ENCODE assay signal across 10 cellular contexts in genomic region chr19:44723299-44723951, GRCh38. TPM values are rescaled to one million over a fixed set of nuclear protein-coding genes. Genes with fewer than 3 reads are reported as not detected.
DNase-seq lines count a peak whose midpoint lies in the region; ATAC-seq, FAIRE-seq and TF ChIP-seq lines count a peak whose summit lies in the region.
"Had no signal": no experiment of that assay in that cellular context is flagged by ENCODE, and none has a peak within 500 bp of the region (broad histone marks: within the 10 kb centered on the region; RNA-seq: fewer than 3 reads in every experiment).

No MANE protein-coding gene starts in this region.

- H3K4me3 ChIP-seq in HL-60 (replicated peaks; ENCODE audit: insufficient read depth, low read length) (no peak overlapping the region), H1 (ENCODE audit: extremely low read depth in 1 of 4, insufficient read depth in 2 of 4, low read depth in 3 of 4, low read length in 4 of 4) (no peak overlapping the region), small intestine (ENCODE audit: low read depth in 1 of 2, low read length in 2 of 2) (peak overlapping the region in 1 of 2 donors; percentile 1), OCI-LY7 (ENCODE audit: low read depth, low read length, poor library complexity, severe bottlenecking) (no peak overlapping the region)

- H3K9me3 Mint-ChIP-seq in activated CD4-positive, alpha-beta T cell treated with anti-CD3 and anti-CD28 coated beads, Interleukin-2, amount 10 ng/mL, durations not matched to agents 24 days and 14 days = no peaks in the 10 kb centered on the region
- H3K9me3 Mint-ChIP-seq in activated CD4-positive, alpha-beta T cell treated with anti-CD3 and anti-CD28 coated beads, Interleukin-2, amount 10 ng/mL, durations not matched to agents 7 days and 5 days = no peaks in the 10 kb centered on the region
- no peaks in the 10 kb centered on the region for H3K9me3 Mint-ChIP-seq in stimulated activated memory B cell treated with anti-CD40 and anti-IgM and Interleukin-4, amounts not matched to agents 10 μg/mL and 1 μg/mL and 100 μg/mL, for 72 hours

- no peak overlapping the region for H3K56ac ChIP-seq in H1 (replicated peaks; ENCODE audit: insufficient read length, low read depth, low read length)

- no peak overlapping the region for H4K8ac ChIP-seq in H1 (ENCODE audit: extremely low read depth, insufficient read depth, low read length)

- H3K27me3 Mint-ChIP-seq in activated CD4-positive, alpha-beta T cell treated with anti-CD3 and anti-CD28 coated beads, Interleukin-2, amount 10 ng/mL, durations not matched to agents 24 days and 14 days = no peaks in the 10 kb centered on the region
- H3K27me3 Mint-ChIP-seq in activated CD4-positive, alpha-beta T cell treated with anti-CD3 and anti-CD28 coated beads, Interleukin-2, amount 10 ng/mL, durations not matched to agents 7 days and 5 days = no peaks in the 10 kb centered on the region
- H3K27me3 Mint-ChIP-seq in stimulated activated memory B cell treated with anti-CD40 and anti-IgM and Interleukin-4, amounts not matched to agents 10 μg/mL and 1 μg/mL and 100 μg/mL, for 72 hours = peaks cover 20% of the 10 kb centered on the region

- no peak for TF ChIP-seq POLR2A in H1 (IDR thresholded peaks at IDR 0.05; ENCODE audit: control extremely low read depth in 1 of 2, low read depth in 2 of 2, low read length in 2 of 2)

- H3K4me2 ChIP-seq in H1 (ENCODE audit: insufficient read depth in 1 of 2, low read depth in 2 of 2, low read length in 2 of 2) (no peak overlapping the region), OCI-LY7 (ENCODE audit: low read length) (no peak overlapping the region)

- DNase-seq in activated CD4-positive, alpha-beta T cell treated with anti-CD3 and anti-CD28 coated beads, Interleukin-2, amount 10 ng/mL, durations not matched to agents 24 days and 14 days = no peak
- no peak for DNase-seq in activated CD4-positive, alpha-beta T cell treated with anti-CD3 and anti-CD28 coated beads, Interleukin-2, amount 10 ng/mL, durations not matched to agents 7 days and 5 days
- DNase-seq in HL-60 (ENCODE audit: low read depth in 1 of 2, low spot score in 1 of 2) = peak in 1 of 2 experiments; percentile 78
- no peak for DNase-seq in H1 (ENCODE audit: low read depth in 1 of 2, low spot score in 2 of 2)
- DNase-seq in 8988T = no peak
- no peak for DNase-seq in small intestine
- DNase-seq in OCI-LY7 (ENCODE audit: low spot score) = no peak

- no peak overlapping the region for H3K18ac ChIP-seq in H1 (ENCODE audit: extremely low read depth, low read length)

- H3K9me2 ChIP-seq in OCI-LY7 (ENCODE audit: insufficient read depth, low read length) = no peaks in the 10 kb centered on the region

- H3K4me1 ChIP-seq in H1 (replicated peaks in 1 of 4; ENCODE audit: control insufficient read depth in 3 of 4, insufficient read depth in 4 of 4, low read length in 3 of 4) (peaks cover 0 to 9% (median 5%) of the 10 kb centered on the region in 4 experiments; a peak in 6 of 7 replicates), small intestine (ENCODE audit: control insufficient read depth in 2 of 2, insufficient read depth in 1 of 2, low read depth in 1 of 2, low read length in 1 of 2) (peaks cover 2 to 3% of the 10 kb centered on the region in 2 donors), OCI-LY7 (ENCODE audit: insufficient read depth, low read length, poor library complexity, severe bottlenecking) (peaks cover 53% of the 10 kb centered on the region)

- intact Hi-C loops in activated CD4-positive, alpha-beta T cell treated with anti-CD3 and anti-CD28 coated beads, Interleukin-2, amount 10 ng/mL, durations not matched to agents 24 days and 14 days (cut with micrococcal nuclease) = loop anchor here (1.0 to 2.0 kb wide), 2 partner anchors 29 to 31 kb away; no protein-coding TSS in a partner anchor
- intact Hi-C loops in OCI-LY7 (cut with micrococcal nuclease; ENCODE audit: unreplicated experiment) = no loop called here

- H4K20me1 ChIP-seq in H1 (replicated peaks in 1 of 2; ENCODE audit: control insufficient read depth in 1 of 2, insufficient read depth in 2 of 2, low read length in 2 of 2) (no peaks in the 10 kb centered on the region), OCI-LY7 (ENCODE audit: insufficient read depth, low read length) (no peaks in the 10 kb centered on the region)

- H4K91ac ChIP-seq in H1 (replicated peaks; ENCODE audit: insufficient read length, low read length) = no peak overlapping the region

- no peak overlapping the region for H3K9ac ChIP-seq in H1 (replicated peaks in 1 of 4; ENCODE audit: extremely low read depth in 1 of 4, low read depth in 3 of 4, low read length in 3 of 4)

- H3K4me3 Mint-ChIP-seq in activated CD4-positive, alpha-beta T cell treated with anti-CD3 and anti-CD28 coated beads, Interleukin-2, amount 10 ng/mL, durations not matched to agents 24 days and 14 days = peak overlapping the region; percentile 40
- no peak overlapping the region for H3K4me3 Mint-ChIP-seq in activated CD4-positive, alpha-beta T cell treated with anti-CD3 and anti-CD28 coated beads, Interleukin-2, amount 10 ng/mL, durations not matched to agents 7 days and 5 days
- no peak overlapping the region for H3K4me3 Mint-ChIP-seq in stimulated activated memory B cell treated with anti-CD40 and anti-IgM and Interleukin-4, amounts not matched to agents 10 μg/mL and 1 μg/mL and 100 μg/mL, for 72 hours

- H3K9me3 ChIP-seq in H1 (ENCODE audit: insufficient read depth in 2 of 2, low read depth in 1 of 2, low read length in 1 of 2) = no peaks in the 10 kb centered on the region
- no peaks in the 10 kb centered on the region for H3K9me3 ChIP-seq in small intestine (ENCODE audit: control insufficient read depth, low read depth)
- H3K9me3 ChIP-seq in OCI-LY7 (ENCODE audit: low read length) = no peaks in the 10 kb centered on the region

- H2BK12ac ChIP-seq in H1 (ENCODE audit: low read depth, low read length) = no peak overlapping the region

- peak overlapping the region; percentile 20 for H3K27ac Mint-ChIP-seq in activated CD4-positive, alpha-beta T cell treated with anti-CD3 and anti-CD28 coated beads, Interleukin-2, amount 10 ng/mL, durations not matched to agents 24 days and 14 days
- H3K27ac Mint-ChIP-seq in activated CD4-positive, alpha-beta T cell treated with anti-CD3 and anti-CD28 coated beads, Interleukin-2, amount 10 ng/mL, durations not matched to agents 7 days and 5 days = no peak overlapping the region
- no peak overlapping the region for H3K27ac Mint-ChIP-seq in stimulated activated memory B cell treated with anti-CD40 and anti-IgM and Interleukin-4, amounts not matched to agents 10 μg/mL and 1 μg/mL and 100 μg/mL, for 72 hours

- TF ChIP-seq RAD21 in H1 (IDR thresholded peaks at IDR 0.05 in 1 of 2, conservative IDR thresholded peaks at IDR 0.05 in 1 of 2; ENCODE audit: low read depth in 2 of 2, low read length in 2 of 2) = no peak

- no TSS peak for BruUV-seq in OCI-LY7 (replicated peaks; lab: Mats Ljungman, UMichigan)

- no peak overlapping the region for H3K23ac ChIP-seq in H1 (ENCODE audit: insufficient read length)

- POLR2A ChIA-PET in activated CD4-positive, alpha-beta T cell treated with anti-CD3 and anti-CD28 coated beads, Interleukin-2, amount 10 ng/mL, durations not matched to agents 7 days and 5 days (lab: Charles Lee) = interaction anchor here (1.1 to 1.5 kb wide), 2 partner anchors 30 to 48 kb away, joined by 3 to 7 read pairs; no protein-coding TSS in a partner anchor
- POLR2A ChIA-PET in H1 (lab: Charles Lee; ENCODE audit: partially characterized antibody) (interaction anchor here (0.6 to 2.2 kb wide), 11 partner anchors 7 to 125 kb away, joined by 3 to 8 read pairs (median 4); partner anchors contain the start of gene NECTIN2), OCI-LY7 (lab: Charles Lee) (interaction anchor here (0.6 to 1.5 kb wide), 2 partner anchors 12 to 47 kb away, joined by 5 to 7 read pairs; no protein-coding TSS in a partner anchor)

- no peak overlapping the region for H2BK5ac ChIP-seq in H1 (ENCODE audit: low read depth, low read length)

- H3K27ac ChIP-seq in HL-60 (replicated peaks) (peak overlapping the region; percentile 25), H1 (ENCODE audit: low read depth, low read length) (no peak overlapping the region), small intestine (ENCODE audit: low read depth in 1 of 2, low read length in 1 of 2) (peak overlapping the region in 1 of 2 donors; percentile 45), OCI-LY7 (ENCODE audit: low read depth, low read length, poor library complexity, severe bottlenecking) (no peak overlapping the region)

- no peak for FAIRE-seq in H1 (lab: Jason Lieb, UNC)
- FAIRE-seq in small intestine (lab: Jason Lieb, UNC) = no peak

- peak overlapping the region; percentile 94; the same call in 1 of the 2 replicates for H2BK15ac ChIP-seq in H1 (ENCODE audit: low read length)

- no peak for TF ChIP-seq EP300 in H1 (IDR thresholded peaks at IDR 0.05; ENCODE audit: borderline replicate concordance in 1 of 2, low read depth in 2 of 2, low read length in 2 of 2)

- H3K27me3 ChIP-seq in HL-60 (ENCODE audit: insufficient read depth, poor library complexity, severe bottlenecking) (no peaks in the 10 kb centered on the region), H1 (replicated peaks in 1 of 4; ENCODE audit: control insufficient read depth in 3 of 4, extremely low read depth in 1 of 4, insufficient read depth in 3 of 4, low read length in 3 of 4) (no peaks in the 10 kb centered on the region; a peak in 1 of 7 replicates), small intestine (ENCODE audit: control insufficient read depth in 2 of 2, insufficient read depth in 2 of 2, low read length in 2 of 2) (no peaks in the 10 kb centered on the region)

- 85% methylated on average over 10 of the region's 10 CpGs; no CpG with 5 or more reads in 1 of the 2 experiments for WGBS in H1 (ENCODE audit: extremely low coverage in 1 of 2, insufficient coverage in 1 of 2, insufficient read length in 1 of 2, insufficient replicate concordance in 2 of 2, low coverage in 1 of 2, low lambda C conversion rate in 2 of 2, missing lambda C conversion rate in 1 of 2), 2 experiments
- WGBS in small intestine, 3 donors = 62 to 66% (median 64%) methylated on average over 10 of the region's 10 CpGs

- H2BK120ac ChIP-seq in H1 (replicated peaks; ENCODE audit: low read depth, low read length) = no peak overlapping the region

- H2BK20ac ChIP-seq in H1 (ENCODE audit: low read length) = no peak overlapping the region; the same call in 1 of the 2 replicates

- no peaks in the 10 kb centered on the region for H3K36me3 Mint-ChIP-seq in activated CD4-positive, alpha-beta T cell treated with anti-CD3 and anti-CD28 coated beads, Interleukin-2, amount 10 ng/mL, durations not matched to agents 24 days and 14 days (ENCODE audit: low read depth)
- no peaks in the 10 kb centered on the region for H3K36me3 Mint-ChIP-seq in activated CD4-positive, alpha-beta T cell treated with anti-CD3 and anti-CD28 coated beads, Interleukin-2, amount 10 ng/mL, durations not matched to agents 7 days and 5 days (ENCODE audit: low read depth)
- H3K36me3 Mint-ChIP-seq in stimulated activated memory B cell treated with anti-CD40 and anti-IgM and Interleukin-4, amounts not matched to agents 10 μg/mL and 1 μg/mL and 100 μg/mL, for 72 hours = no peaks in the 10 kb centered on the region

- H3K36me3 ChIP-seq in H1 (ENCODE audit: control insufficient read depth in 2 of 4, insufficient read depth in 4 of 4, low read length in 3 of 4) = no peaks in the 10 kb centered on the region
- no peaks in the 10 kb centered on the region for H3K36me3 ChIP-seq in small intestine (ENCODE audit: control insufficient read depth in 2 of 2, insufficient read depth in 2 of 2, low read length in 2 of 2)
- H3K36me3 ChIP-seq in OCI-LY7 (ENCODE audit: insufficient read depth, low read length) = no peaks in the 10 kb centered on the region

- no peak overlapping the region; the same call in 1 of the 2 replicates for H2AK5ac ChIP-seq in H1 (ENCODE audit: low read depth, low read length)

- no peak for TF ChIP-seq CTCF in HL-60 (IDR thresholded peaks at IDR 0.05; ENCODE audit: insufficient read depth, low read length)
- no peak for TF ChIP-seq CTCF in H1 (IDR thresholded peaks at IDR 0.05; ENCODE audit: control extremely low read depth in 1 of 3, insufficient read depth in 1 of 3, low read depth in 1 of 3, low read length in 3 of 3)
- TF ChIP-seq CTCF in OCI-LY7 (conservative IDR thresholded peaks at IDR 0.05; ENCODE audit: low read length) = no peak

- H3K79me2 ChIP-seq in H1 (ENCODE audit: control insufficient read depth in 1 of 2, insufficient read depth in 2 of 2, low read length in 2 of 2) = no peaks in the 10 kb centered on the region
- H3K79me2 ChIP-seq in OCI-LY7 (ENCODE audit: insufficient read depth, low read depth, low read length) = no peaks in the 10 kb centered on the region

- H3K79me1 ChIP-seq in H1 (ENCODE audit: low read depth, low read length) = no peaks in the 10 kb centered on the region

- H3K23me2 ChIP-seq in H1 (ENCODE audit: low read depth, low read length) = no peaks in the 10 kb centered on the region; the same call in 1 of the 2 replicates

- H4K5ac ChIP-seq in H1 (ENCODE audit: insufficient read length, low read depth, low read length) = no peak overlapping the region

- no peak overlapping the region for H3K4ac ChIP-seq in H1 (replicated peaks; ENCODE audit: insufficient read length, low read depth, low read length)

- CTCF ChIA-PET in activated CD4-positive, alpha-beta T cell treated with anti-CD3 and anti-CD28 coated beads, Interleukin-2, amount 10 ng/mL, durations not matched to agents 7 days and 5 days (lab: Charles Lee) = interaction anchor here (0.6 to 7.8 kb wide), 40 partner anchors 8 to 716 kb away, joined by 3 to 222 read pairs (median 5); partner anchors contain the start of genes BCAM and NECTIN2
- CTCF ChIA-PET in H1 (lab: Charles Lee; ENCODE audit: partially characterized antibody) = interaction anchor here (0.5 to 20.6 kb wide), 55 partner anchors 8 to 260 kb away, joined by 3 to 468 read pairs (median 5); partner anchors contain the start of genes BCAM and CLPTM1
- CTCF ChIA-PET in OCI-LY7 (lab: Charles Lee; ENCODE audit: unreplicated experiment) = interaction anchor here (0.6 to 1.9 kb wide), 6 partner anchors 44 to 1734 kb away, joined by 3 to 9 read pairs (median 4); no protein-coding TSS in a partner anchor

- no peak overlapping the region for H2AFZ ChIP-seq in H1 (ENCODE audit: low read length)
- no peak overlapping the region; the same call in 1 of the 2 replicates for H2AFZ ChIP-seq in OCI-LY7 (ENCODE audit: low read length)

- H3K14ac ChIP-seq in H1 (ENCODE audit: insufficient read length) = no peak overlapping the region

- H3K4me1 Mint-ChIP-seq in activated CD4-positive, alpha-beta T cell treated with anti-CD3 and anti-CD28 coated beads, Interleukin-2, amount 10 ng/mL, durations not matched to agents 24 days and 14 days = peaks cover 46% of the 10 kb centered on the region
- peaks cover 45% of the 10 kb centered on the region for H3K4me1 Mint-ChIP-seq in activated CD4-positive, alpha-beta T cell treated with anti-CD3 and anti-CD28 coated beads, Interleukin-2, amount 10 ng/mL, durations not matched to agents 7 days and 5 days
- peaks cover 43% of the 10 kb centered on the region for H3K4me1 Mint-ChIP-seq in stimulated activated memory B cell treated with anti-CD40 and anti-IgM and Interleukin-4, amounts not matched to agents 10 μg/mL and 1 μg/mL and 100 μg/mL, for 72 hours

- peak; percentile 75 for ATAC-seq in stimulated activated memory B cell treated with anti-CD40 and anti-IgM and Interleukin-4, amounts not matched to agents 10 μg/mL and 1 μg/mL and 100 μg/mL, for 72 hours

RNA-seq across cellular contexts. Expression of gene CEACAM16, which starts 24.5 kb away (rescaled TPM):
- total RNA-seq in activated CD4-positive, alpha-beta T cell treated with anti-CD3 and anti-CD28 coated beads, Interleukin-2, amount 10 ng/mL, durations not matched to agents 24 days and 14 days = not detected in 2 replicates
- total RNA-seq in activated CD4-positive, alpha-beta T cell treated with anti-CD3 and anti-CD28 coated beads, Interleukin-2, amount 10 ng/mL, durations not matched to agents 7 days and 5 days = not detected
- total RNA-seq in H1 (2021; fragmentation: NEBNext Ultra II Directional; extraction: Animal tissue kit (Norgen Biotek cat#: 25700)) = not detected in 2 replicates
- polyA plus RNA-seq in H1 (2011; rRNA removed) (not detected in 2 replicates), small intestine (not detected)
- polyA plus RNA-seq in H1 (2011; cell fraction: cytosol; rRNA removed) = not detected
- polyA plus RNA-seq in H1 (2011; cell fraction: nucleus; rRNA removed) = not detected
- polyA plus RNA-seq in H1 (2012, experiment 1 of 2) = not detected in 4 replicates
- polyA plus RNA-seq in H1 (2012, experiment 2 of 2) = not detected
- not detected for polyA plus RNA-seq in H1 (2013, experiment 1 of 2)
- not detected for polyA plus RNA-seq in H1 (2013, experiment 2 of 2)
- polyA minus RNA-seq in H1 (2011; rRNA and poly(A)+ RNA removed) = not detected in 2 replicates
- not detected for polyA minus RNA-seq in H1 (2011; cell fraction: cytosol; rRNA and poly(A)+ RNA removed)
- polyA minus RNA-seq in H1 (2011; cell fraction: nucleus; rRNA and poly(A)+ RNA removed) = not detected
- not detected in 2 replicates for total RNA-seq in OCI-LY7 (2014; rRNA removed; shearing (Covaris generic))
- total RNA-seq in OCI-LY7 (2022) = not detected in 2 replicates
- total RNA-seq: HT-29, posterior vena cava had no signal

RNA-seq across cellular contexts. Expression of gene BCL3, which starts 25.1 kb away (rescaled TPM):
- total RNA-seq in activated CD4-positive, alpha-beta T cell treated with anti-CD3 and anti-CD28 coated beads, Interleukin-2, amount 10 ng/mL, durations not matched to agents 24 days and 14 days = 66.3 and 73.1 TPM in 2 replicates
- total RNA-seq in activated CD4-positive, alpha-beta T cell treated with anti-CD3 and anti-CD28 coated beads, Interleukin-2, amount 10 ng/mL, durations not matched to agents 7 days and 5 days = 10 to 100 TPM; 38.7 to 40.2 TPM
- total RNA-seq in H1 (2021; fragmentation: NEBNext Ultra II Directional; extraction: Animal tissue kit (Norgen Biotek cat#: 25700)) = 1.7 and 2.4 TPM in 2 replicates
- polyA plus RNA-seq in H1 (2011; rRNA removed) (0.88 and 3.0 TPM in 2 replicates), small intestine (100 to 1,000 TPM in 2 of 3 donors, 10 to 100 TPM in 1; 48.6 to 136 (median 106) TPM)
- polyA plus RNA-seq in H1 (2011; cell fraction: cytosol; rRNA removed) = 1.5 TPM
- 2.2 TPM for polyA plus RNA-seq in H1 (2011; cell fraction: nucleus; rRNA removed)
- polyA plus RNA-seq in H1 (2012, experiment 1 of 2) = 1.7 to 3.7 TPM (median 2.5 TPM) in 4 replicates
- polyA plus RNA-seq in H1 (2012, experiment 2 of 2) = 2.0 TPM
- polyA plus RNA-seq in H1 (2013, experiment 1 of 2) = 2.5 TPM
- 3.0 TPM for polyA plus RNA-seq in H1 (2013, experiment 2 of 2)
- 0.24 and 0.28 TPM in 2 replicates for polyA minus RNA-seq in H1 (2011; rRNA and poly(A)+ RNA removed)
- 2.6 TPM for polyA minus RNA-seq in H1 (2011; cell fraction: cytosol; rRNA and poly(A)+ RNA removed)
- polyA minus RNA-seq in H1 (2011; cell fraction: nucleus; rRNA and poly(A)+ RNA removed) = 1.2 TPM
- total RNA-seq in OCI-LY7 (2014; rRNA removed; shearing (Covaris generic)) = 5.8 and 10.2 TPM in 2 replicates
- total RNA-seq in OCI-LY7 (2022) = 18.6 and 22.9 TPM in 2 replicates

RNA-seq across cellular contexts. Expression of gene CEACAM19, which starts 52.1 kb away (rescaled TPM):
- 0.86 and 1.2 TPM in 2 replicates for total RNA-seq in activated CD4-positive, alpha-beta T cell treated with anti-CD3 and anti-CD28 coated beads, Interleukin-2, amount 10 ng/mL, durations not matched to agents 24 days and 14 days
- total RNA-seq in activated CD4-positive, alpha-beta T cell treated with anti-CD3 and anti-CD28 coated beads, Interleukin-2, amount 10 ng/mL, durations not matched to agents 7 days and 5 days = under 1 TPM in 1 of 2 experiments, not detected in 1; 0.23 TPM
- total RNA-seq in H1 (2021; fragmentation: NEBNext Ultra II Directional; extraction: Animal tissue kit (Norgen Biotek cat#: 25700)) = 2.7 and 3.1 TPM in 2 replicates
- polyA plus RNA-seq in H1 (2011; rRNA removed) = 3.4 and 4.0 TPM in 2 replicates
- 2.4 TPM for polyA plus RNA-seq in H1 (2011; cell fraction: cytosol; rRNA removed)
- polyA plus RNA-seq in H1 (2011; cell fraction: nucleus; rRNA removed) = 10.2 TPM
- polyA plus RNA-seq in H1 (2012, experiment 1 of 2) = 2.8 to 5.3 TPM (median 3.6 TPM) in 4 replicates
- polyA plus RNA-seq in H1 (2012, experiment 2 of 2) = 1.6 TPM
- 1.9 TPM for polyA plus RNA-seq in H1 (2013, experiment 1 of 2)
- polyA plus RNA-seq in H1 (2013, experiment 2 of 2) = 1.6 TPM
- polyA minus RNA-seq in H1 (2011; rRNA and poly(A)+ RNA removed) = 1.5 and 4.7 TPM in 2 replicates
- polyA minus RNA-seq in H1 (2011; cell fraction: cytosol; rRNA and poly(A)+ RNA removed) = 2.1 TPM
- polyA minus RNA-seq in H1 (2011; cell fraction: nucleus; rRNA and poly(A)+ RNA removed) = 3.5 TPM
- 10 to 100 TPM in 2 of 3 donors, 1 to 10 TPM in 1; 4.3 to 25.7 (median 17.4) TPM for polyA plus RNA-seq in small intestine
- total RNA-seq in OCI-LY7 (2014; rRNA removed; shearing (Covaris generic)) = not detected in 2 replicates
- total RNA-seq in OCI-LY7 (2022) = not detected in 2 replicates

RNA-seq across cellular contexts. Expression of gene CBLC, which starts 54.3 kb away (rescaled TPM):
- not detected in 2 replicates for total RNA-seq in activated CD4-positive, alpha-beta T cell treated with anti-CD3 and anti-CD28 coated beads, Interleukin-2, amount 10 ng/mL, durations not matched to agents 24 days and 14 days
- not detected for total RNA-seq in activated CD4-positive, alpha-beta T cell treated with anti-CD3 and anti-CD28 coated beads, Interleukin-2, amount 10 ng/mL, durations not matched to agents 7 days and 5 days
- total RNA-seq in H1 (2021; fragmentation: NEBNext Ultra II Directional; extraction: Animal tissue kit (Norgen Biotek cat#: 25700)) = 17.4 and 19.2 TPM in 2 replicates
- polyA plus RNA-seq in H1 (2011; rRNA removed) (35.7 and 53.4 TPM in 2 replicates), small intestine (100 to 1,000 TPM in 2 of 3 donors, 10 to 100 TPM in 1; 67.6 to 162 (median 117) TPM)
- 29.6 TPM for polyA plus RNA-seq in H1 (2011; cell fraction: cytosol; rRNA removed)
- polyA plus RNA-seq in H1 (2011; cell fraction: nucleus; rRNA removed) = 73.8 TPM
- 10.4 to 27.8 TPM (median 20.4 TPM) in 4 replicates for polyA plus RNA-seq in H1 (2012, experiment 1 of 2)
- 14.5 TPM for polyA plus RNA-seq in H1 (2012, experiment 2 of 2)
- 15.0 TPM for polyA plus RNA-seq in H1 (2013, experiment 1 of 2)
- polyA plus RNA-seq in H1 (2013, experiment 2 of 2) = 13.7 TPM
- polyA minus RNA-seq in H1 (2011; rRNA and poly(A)+ RNA removed) = 20.2 and 26.7 TPM in 2 replicates
- polyA minus RNA-seq in H1 (2011; cell fraction: cytosol; rRNA and poly(A)+ RNA removed) = 23.1 TPM
- 37.0 TPM for polyA minus RNA-seq in H1 (2011; cell fraction: nucleus; rRNA and poly(A)+ RNA removed)
- not detected in 2 replicates for total RNA-seq in OCI-LY7 (2014; rRNA removed; shearing (Covaris generic))
- total RNA-seq in OCI-LY7 (2022) = not detected in 2 replicates
- total RNA-seq: posterior vena cava had no signal
